Comparison of ENCODE assay signal across 20 cellular contexts in genomic region chr5:146706321-146706972, GRCh38.
DNase-seq lines count a peak whose midpoint lies in the region; ATAC-seq, FAIRE-seq and TF ChIP-seq lines count a peak whose summit lies in the region.
"Had no signal": no experiment of that assay in that cellular context is flagged by ENCODE, and none has a peak within 500 bp of the region (broad histone marks: within the 10 kb centered on the region; RNA-seq: fewer than 3 reads in every experiment).

No MANE protein-coding gene starts in this region.

- peak; percentile 5 for TF ChIP-seq CTCF in astrocyte of the spinal cord (IDR thresholded peaks at IDR 0.05; ENCODE audit: low read depth, low read length)
- no peak for TF ChIP-seq CTCF in progenitor cell of endocrine pancreas (IDR thresholded peaks at IDR 0.05; ENCODE audit: unreplicated experiment)

- H3K4me1 Mint-ChIP-seq in activated CD4-positive, alpha-beta T cell treated with anti-CD3 and anti-CD28 coated beads for 36 hours, result no peaks in the 10 kb centered on the region
- peaks cover 5% of the 10 kb centered on the region for H3K4me1 Mint-ChIP-seq in progenitor cell of endocrine pancreas (ENCODE audit: low read depth)
- H3K4me1 Mint-ChIP-seq: stimulated activated naive CD8-positive, alpha-beta T cell treated with anti-CD3 and anti-CD28 coated beads, Interleukin-15, amount 100 ng/mL, for 72 hours had no signal

- no peak for ATAC-seq in activated CD4-positive, alpha-beta T cell treated with anti-CD3 and anti-CD28 coated beads for 36 hours
- no peak for ATAC-seq in HG03025 (IDR thresholded peaks at IDR 0.05; ENCODE audit: low FRiP score, unreplicated experiment)
- no peak for ATAC-seq in GM18519 (IDR thresholded peaks at IDR 0.05; ENCODE audit: low FRiP score, unreplicated experiment)
- ATAC-seq: esophagus mucosa; stimulated activated naive CD8-positive, alpha-beta T cell treated with anti-CD3 and anti-CD28 coated beads, Interleukin-15, amount 100 ng/mL, for 72 hours had no signal

- H3K27me3 Mint-ChIP-seq in activated CD4-positive, alpha-beta T cell treated with anti-CD3 and anti-CD28 coated beads for 36 hours, result no peaks in the 10 kb centered on the region
- H3K27me3 Mint-ChIP-seq in progenitor cell of endocrine pancreas, result peaks cover 2% of the 10 kb centered on the region
- H3K27me3 Mint-ChIP-seq: activated naive CD8-positive, alpha-beta T cell treated with anti-CD3 and anti-CD28 coated beads for 36 hours; CD8-positive, alpha-beta memory T cell; stimulated activated naive CD8-positive, alpha-beta T cell treated with anti-CD3 and anti-CD28 coated beads, Interleukin-15, amount 100 ng/mL, for 72 hours had no signal

- H3K27ac Mint-ChIP-seq in activated CD4-positive, alpha-beta T cell treated with anti-CD3 and anti-CD28 coated beads for 36 hours, result no peak overlapping the region
- peak overlapping the region; percentile 4 for H3K27ac Mint-ChIP-seq in progenitor cell of endocrine pancreas
- H3K27ac Mint-ChIP-seq: activated naive CD8-positive, alpha-beta T cell treated with anti-CD3 and anti-CD28 coated beads for 36 hours; CD8-positive, alpha-beta memory T cell; mesothelial cell of epicardium; stimulated activated naive CD8-positive, alpha-beta T cell treated with anti-CD3 and anti-CD28 coated beads, Interleukin-15, amount 100 ng/mL, for 72 hours had no signal

- no peaks in the 10 kb centered on the region for H3K36me3 Mint-ChIP-seq in activated CD4-positive, alpha-beta T cell treated with anti-CD3 and anti-CD28 coated beads for 36 hours (ENCODE audit: low read depth)
- no peaks in the 10 kb centered on the region for H3K36me3 Mint-ChIP-seq in progenitor cell of endocrine pancreas (ENCODE audit: insufficient read depth)
- H3K36me3 Mint-ChIP-seq: activated naive CD8-positive, alpha-beta T cell treated with anti-CD3 and anti-CD28 coated beads for 36 hours had no signal

- POLR2A ChIA-PET in activated CD4-positive, alpha-beta T cell treated with anti-CD3 and anti-CD28 coated beads for 36 hours (lab: Charles Lee), result no interaction called here

- TF ChIP-seq POLR2A in GM12892 (IDR thresholded peaks at IDR 0.05; ENCODE audit: low read depth, low read length), result no peak

- H3K4me3 Mint-ChIP-seq in activated CD4-positive, alpha-beta T cell treated with anti-CD3 and anti-CD28 coated beads for 36 hours, result no peak overlapping the region
- no peak overlapping the region for H3K4me3 Mint-ChIP-seq in progenitor cell of endocrine pancreas (ENCODE audit: low read depth)
- H3K4me3 Mint-ChIP-seq: activated naive CD8-positive, alpha-beta T cell treated with anti-CD3 and anti-CD28 coated beads for 36 hours; CD8-positive, alpha-beta memory T cell; mesothelial cell of epicardium; neural crest cell; stimulated activated naive CD8-positive, alpha-beta T cell treated with anti-CD3 and anti-CD28 coated beads, Interleukin-15, amount 100 ng/mL, for 72 hours had no signal

- H3K9me3 Mint-ChIP-seq in activated CD4-positive, alpha-beta T cell treated with anti-CD3 and anti-CD28 coated beads for 36 hours (ENCODE audit: low read depth), result no peaks in the 10 kb centered on the region
- H3K9me3 Mint-ChIP-seq in progenitor cell of endocrine pancreas (ENCODE audit: low read depth), result no peaks in the 10 kb centered on the region
- H3K9me3 Mint-ChIP-seq: activated naive CD8-positive, alpha-beta T cell treated with anti-CD3 and anti-CD28 coated beads for 36 hours; CD8-positive, alpha-beta memory T cell; mesothelial cell of epicardium; neural crest cell; stimulated activated naive CD8-positive, alpha-beta T cell treated with anti-CD3 and anti-CD28 coated beads, Interleukin-15, amount 100 ng/mL, for 72 hours had no signal

- FAIRE-seq in GM12892 (lab: Jason Lieb, UNC), result no peak
- FAIRE-seq: GM19239 had no signal

- intact Hi-C loops in activated CD4-positive, alpha-beta T cell treated with anti-CD3 and anti-CD28 coated beads for 36 hours (cut with DNase I, micrococcal nuclease), result no loop called here

- peak; percentile 15 for DNase-seq in activated CD4-positive, alpha-beta T cell treated with anti-CD3 and anti-CD28 coated beads for 36 hours
- DNase-seq in activated CD4-positive, alpha-beta T cell treated with anti-CD3 and anti-CD28 coated beads for 4 hours, result no peak
- DNase-seq in HuH-7.5 (ENCODE audit: low spot score) (peak; percentile 9), astrocyte of the spinal cord (ENCODE audit: low read depth, low spot score) (no peak), progenitor cell of endocrine pancreas (ENCODE audit: low spot score, unreplicated experiment) (no peak), GM12892 (ENCODE audit: insufficient read length) (no peak)
- DNase-seq: ACHN; activated naive CD8-positive, alpha-beta T cell treated with anti-CD3 and anti-CD28 coated beads for 36 hours; NCI-H1105; NCI-H2171; NCI-H774; stimulated activated naive CD8-positive, alpha-beta T cell treated with anti-CD3 and anti-CD28 coated beads, Interleukin-15, amount 100 ng/mL, for 72 hours had no signal

- no peak overlapping the region for H3K4me3 ChIP-seq in astrocyte of the spinal cord (ENCODE audit: low read depth, low read length)
- H3K4me3 ChIP-seq: vagina had no signal

- in situ Hi-C loops in astrocyte of the spinal cord (cut with HindIII; ENCODE audit: low sequenced_read_pairs), result no loop called here

- CTCF ChIA-PET in activated CD4-positive, alpha-beta T cell treated with anti-CD3 and anti-CD28 coated beads for 36 hours (lab: Charles Lee), result no interaction called here

Comparison
In these comparisons a context has a peak if more than half of its experiments do, and no peak if none do; other contexts are left out.
1. DNase-seq: peak in activated CD4-positive, alpha-beta T cell treated with anti-CD3 and anti-CD28 coated beads for 36 hours (single experiment) and HuH-7.5 (single experiment); none in activated CD4-positive, alpha-beta T cell treated with anti-CD3 and anti-CD28 coated beads for 4 hours (0 of 2), astrocyte of the spinal cord (single experiment), progenitor cell of endocrine pancreas (single experiment) and GM12892 (single experiment).